ENCODE assay signal across 8 cellular contexts in genomic region chr13:27252467-27252866, GRCh38. TPM values are rescaled to one million over a fixed set of nuclear protein-coding genes. Genes with fewer than 3 reads are reported as not detected.
DNase-seq lines count a peak whose midpoint lies in the region; ATAC-seq and TF ChIP-seq lines count a peak whose summit lies in the region.

No MANE protein-coding gene starts in this region.

- TF ChIP-seq EP300 in transverse colon (IDR thresholded peaks at IDR 0.05; ENCODE audit: low read depth): no peak

- no peaks in the 10 kb centered on the region for H3K27me3 ChIP-seq in transverse colon

- in situ Hi-C loops in astrocyte of the cerebellum (cut with HindIII; ENCODE audit: low sequenced_read_pairs): no loop called here
- in situ Hi-C loops in transverse colon (cut with MboI; ENCODE audit: low pct_ligation_motif_present in 1 of 4, low pct_unique_long_range_greater_than_20kb in 1 of 4, low sequenced_read_pairs in 3 of 4): loop anchor here in 2 of 4 donors (25.0 kb wide), 2 partner anchors 90 to 265 kb away; partner anchors contain the start of gene USP12 (in 1 of the 2)

- H3K4me3 Mint-ChIP-seq in activated T-cell treated with anti-CD3 and anti-CD28 coated beads, Interleukin-2, amount 50 U/mL, for 4 hours: peak overlapping the region; percentile 99

- H3K36me3 Mint-ChIP-seq in activated T-cell treated with anti-CD3 and anti-CD28 coated beads, Interleukin-2, amount 50 U/mL, for 4 hours (ENCODE audit: insufficient read depth): peaks cover 48% of the 10 kb centered on the region

- peaks cover 39% of the 10 kb centered on the region for H3K4me1 Mint-ChIP-seq in activated T-cell treated with anti-CD3 and anti-CD28 coated beads, Interleukin-2, amount 50 U/mL, for 4 hours (ENCODE audit: low read depth)

- H3K4me3 ChIP-seq in astrocyte of the cerebellum (ENCODE audit: low read depth, low read length): peak overlapping the region; percentile 92
- H3K4me3 ChIP-seq in lower leg skin (ENCODE audit: low read depth, poor library complexity, severe bottlenecking): peak overlapping the region; percentile 87
- H3K4me3 ChIP-seq in transverse colon: peak overlapping the region; percentile 54 to 91 (median 80)

- no peak for DNase-seq in activated T-cell treated with anti-CD3 and anti-CD28 coated beads, Interleukin-2, amount 50 U/mL, for 4 hours
- DNase-seq in activated T-cell treated with anti-CD3 and anti-CD28 coated beads for 4 hours (no peak), astrocyte of the cerebellum (ENCODE audit: low read depth) (no peak), lower leg skin (ENCODE audit: low spot score in 2 of 2) (no peak), transverse colon (no peak)
- DNase-seq in activated effector memory CD4-positive, alpha-beta T cell treated with anti-CD3 and anti-CD28 coated beads, Interleukin-2, amount 50 U/mL, for 16 hours: no peak

- no peaks in the 10 kb centered on the region for H3K9me3 Mint-ChIP-seq in activated T-cell treated with anti-CD3 and anti-CD28 coated beads, Interleukin-2, amount 50 U/mL, for 4 hours

- H3K4me1 ChIP-seq in transverse colon: peaks cover 18 to 38% (median 20%) of the 10 kb centered on the region in 4 donors

- peaks cover 0 to 29% (median 8%) of the 10 kb centered on the region in 4 donors for H3K36me3 ChIP-seq in transverse colon

- TF ChIP-seq CTCF in astrocyte of the cerebellum (IDR thresholded peaks at IDR 0.05; ENCODE audit: low read depth, low read length, missing control alignments): no peak
- no peak for TF ChIP-seq CTCF in lower leg skin (IDR thresholded peaks at IDR 0.05)
- TF ChIP-seq CTCF in transverse colon (IDR thresholded peaks at IDR 0.05): no peak

- peak overlapping the region; percentile 93 to 98 (median 95) for H3K27ac ChIP-seq in transverse colon

- TF ChIP-seq POLR2A in lower leg skin (IDR thresholded peaks at IDR 0.05): no peak
- TF ChIP-seq POLR2A in transverse colon (IDR thresholded peaks at IDR 0.05): no peak

- intact Hi-C loops in lower leg skin (cut with DNase I; ENCODE audit: low total_unique reads) (no loop called here), transverse colon (cut with DNase I; ENCODE audit: low total_unique reads) (loop anchor here (5.0 kb wide), 1 partner anchor 265 kb away; no protein-coding TSS in a partner anchor)

- no peaks in the 10 kb centered on the region for H3K9me3 ChIP-seq in transverse colon

- H3K27me3 Mint-ChIP-seq in activated T-cell treated with anti-CD3 and anti-CD28 coated beads, Interleukin-2, amount 50 U/mL, for 4 hours (ENCODE audit: low read depth): no peaks in the 10 kb centered on the region

- ATAC-seq in activated T-cell treated with anti-CD3 and anti-CD28 coated beads, Interleukin-2, amount 50 U/mL, for 4 hours: no peak
- ATAC-seq in HG02759 (IDR thresholded peaks at IDR 0.05; ENCODE audit: unreplicated experiment): no peak
- ATAC-seq in GM21381 (IDR thresholded peaks at IDR 0.05; ENCODE audit: unreplicated experiment): no peak

RNA-seq across cellular contexts. Expression of gene RPL21, which starts 1.1 kb away (rescaled TPM):
- total RNA-seq in activated T-cell treated with anti-CD3 and anti-CD28 coated beads, Interleukin-2, amount 50 U/mL, for 4 hours: 1,000 to 10,000 TPM; 1,554 to 1,640 (median 1,611) TPM
- 1,000 to 10,000 TPM in 3 of 4 donors, 100 to 1,000 TPM in 1; 584 to 1,176 (median 1,101) TPM for total RNA-seq in lower leg skin
- 100 to 1,000 TPM in 3 of 4 donors, 10 to 100 TPM in 1; 71.8 to 702 (median 370) TPM for total RNA-seq in transverse colon

RNA-seq across cellular contexts. Expression of gene RASL11A, which starts 18.2 kb away (rescaled TPM):
- total RNA-seq in activated T-cell treated with anti-CD3 and anti-CD28 coated beads, Interleukin-2, amount 50 U/mL, for 4 hours: 1 to 10 TPM; 5.2 to 7.3 (median 5.5) TPM
- total RNA-seq in lower leg skin: 10 to 100 TPM in 3 of 4 donors, 1 to 10 TPM in 1; 9.5 to 24.0 (median 18.1) TPM
- total RNA-seq in transverse colon: 10 to 100 TPM; 18.7 to 37.7 (median 28.9) TPM
